In genomic region chr14:34863844-34864243, GRCh38 we compare ENCODE assay signal across 32 cellular contexts.
"Had no signal": no experiment of that assay in that cellular context is flagged by ENCODE, and none has a peak within 500 bp of the region (broad histone marks: within the 10 kb centered on the region; RNA-seq: fewer than 3 reads in every experiment).

No MANE protein-coding gene starts in this region.

- H3K27me3 ChIP-seq: ovary, spleen, suprapubic skin, testis, tibial artery, transverse colon, upper lobe of right lung, uterus had no signal

- H3K9me3 Mint-ChIP-seq: natural killer cell treated with Interleukin-12 subunit alpha and Interleukin-12 subunit beta and Interleukin-15 and Interleukin-18, amount 100 ng/mL, for 72 hours; neural crest cell; stimulated activated memory B cell treated with anti-CD40 and anti-IgM and Interleukin-4, amounts not matched to agents 10 μg/mL and 1 μg/mL and 100 μg/mL, for 72 hours; stimulated activated naive CD8-positive, alpha-beta T cell treated with anti-CD3 and anti-CD28 coated beads, Interleukin-15, amount 100 ng/mL, for 72 hours; type B pancreatic cell had no signal

- H3K9me3 ChIP-seq: ovary, psoas muscle, spleen, suprapubic skin, testis, tibial artery, transverse colon, upper lobe of right lung, uterus had no signal

- H3K4me1 ChIP-seq: parathyroid adenoma, psoas muscle, suprapubic skin, testis, tibial artery, transverse colon, upper lobe of right lung, uterus had no signal

- H3K4me3 Mint-ChIP-seq: naive thymus-derived CD8-positive, alpha-beta T cell; natural killer cell treated with Interleukin-12 subunit alpha and Interleukin-12 subunit beta and Interleukin-15 and Interleukin-18, amount 100 ng/mL, for 72 hours; nephron progenitor cell; neural crest cell; stimulated activated memory B cell treated with anti-CD40 and anti-IgM and Interleukin-4, amounts not matched to agents 10 μg/mL and 1 μg/mL and 100 μg/mL, for 72 hours; stimulated activated naive CD8-positive, alpha-beta T cell treated with anti-CD3 and anti-CD28 coated beads, Interleukin-15, amount 100 ng/mL, for 72 hours; type B pancreatic cell had no signal

- H3K27ac ChIP-seq: ovary, parathyroid adenoma, psoas muscle, skin epidermis, spleen, suprapubic skin, testis, tibial artery, transverse colon, upper lobe of right lung, uterus had no signal

- DNase-seq: naive thymus-derived CD8-positive, alpha-beta T cell; nephron progenitor cell; occipital lobe; ovary; posterior cingulate gyrus; psoas muscle; right cardiac atrium; spleen; stimulated activated CD4-positive, alpha-beta T cell treated with anti-CD3 and anti-CD28 coated beads, Interleukin-12 subunit alpha, Interleukin-12 subunit beta, amount 100 ng/mL, for 4 hours; stimulated activated CD4-positive, alpha-beta T cell treated with anti-CD3 and anti-CD28 coated beads, Interleukin-1b, Interleukin-23, amount 100 ng/mL, for 48 hours; stimulated activated CD4-positive, alpha-beta T cell treated with anti-CD3 and anti-CD28 coated beads, Interleukin-4, amount 100 ng/mL, for 1 hour; stimulated activated CD4-positive, alpha-beta T cell treated with anti-CD3 and anti-CD28 coated beads, Interleukin-4, amount 100 ng/mL, for 4 hours; stimulated activated CD8-positive, alpha-beta memory T cell treated with anti-CD3 and anti-CD28 coated beads, Interleukin-4, amount 100 ng/mL, for 48 hours; stimulated activated naive CD4-positive, alpha-beta T cell; stimulated activated naive CD8-positive, alpha-beta T cell treated with anti-CD3 and anti-CD28 coated beads, Interleukin-15, amount 100 ng/mL, for 72 hours; stimulated activated naive CD8-positive, alpha-beta T cell treated with anti-CD3 and anti-CD28 coated beads, Interleukin-15, Interleukin-2, amounts not matched to agents 100 U/mL and 50 U/mL, for 24 hours; substantia nigra; testis; tibial artery; transverse colon; upper lobe of right lung; uterus had no signal

- H3K27me3 Mint-ChIP-seq: naive thymus-derived CD8-positive, alpha-beta T cell; natural killer cell treated with Interleukin-12 subunit alpha and Interleukin-12 subunit beta and Interleukin-15 and Interleukin-18, amount 100 ng/mL, for 72 hours; progenitor cell of endocrine pancreas; stimulated activated memory B cell treated with anti-CD40 and anti-IgM and Interleukin-4, amounts not matched to agents 10 μg/mL and 1 μg/mL and 100 μg/mL, for 72 hours; stimulated activated naive CD8-positive, alpha-beta T cell treated with anti-CD3 and anti-CD28 coated beads, Interleukin-15, amount 100 ng/mL, for 72 hours; type B pancreatic cell had no signal

- ATAC-seq: naive thymus-derived CD8-positive, alpha-beta T cell; natural killer cell treated with Interleukin-12 subunit alpha and Interleukin-12 subunit beta and Interleukin-15 and Interleukin-18, amount 100 ng/mL, for 72 hours; psoas muscle; right cardiac atrium; sciatic nerve; stimulated activated memory B cell treated with anti-CD40 and anti-IgM and Interleukin-4, amounts not matched to agents 10 μg/mL and 1 μg/mL and 100 μg/mL, for 72 hours; stimulated activated naive CD8-positive, alpha-beta T cell treated with anti-CD3 and anti-CD28 coated beads, Interleukin-15, amount 100 ng/mL, for 72 hours; stimulated activated naive CD8-positive, alpha-beta T cell treated with anti-CD3 and anti-CD28 coated beads, Interleukin-15, Interleukin-2, amounts not matched to agents 100 U/mL and 50 U/mL, for 24 hours; upper lobe of right lung had no signal

- H3K4me3 ChIP-seq: ovary, psoas muscle, skin epidermis, smooth muscle cell, spleen, suprapubic skin, testis, tibial artery, transverse colon, upper lobe of right lung, uterus had no signal

- H3K27ac Mint-ChIP-seq: naive thymus-derived CD8-positive, alpha-beta T cell; natural killer cell treated with Interleukin-12 subunit alpha and Interleukin-12 subunit beta and Interleukin-15 and Interleukin-18, amount 100 ng/mL, for 72 hours; nephron progenitor cell; progenitor cell of endocrine pancreas; type B pancreatic cell had no signal

- H3K36me3 ChIP-seq: ovary, uterus had no signal
